ENCODE assay signal across 8 cellular contexts in genomic region chr2:2613279-2614199, GRCh38.
A peak's percentile ranks its signal among the peaks of the same experiment; 100 is the strongest.
DNase-seq lines count a peak whose midpoint lies in the region; ATAC-seq, FAIRE-seq and TF ChIP-seq lines count a peak whose summit lies in the region.

No MANE protein-coding gene starts in this region.

- no peak overlapping the region for H3K27ac Mint-ChIP-seq in immature natural killer cell

- H3K9me3 ChIP-seq in small intestine (ENCODE audit: control insufficient read depth, low read depth) = no peaks in the 10 kb centered on the region

- peaks cover 0 to 4% (median 0%) of the 10 kb centered on the region in 6 donors for H3K9me3 Mint-ChIP-seq in immature natural killer cell

- peaks cover 5 to 6% of the 10 kb centered on the region in 2 donors for H3K4me1 Mint-ChIP-seq in immature natural killer cell

- peak; percentile 100 for ATAC-seq in HG02588 (IDR thresholded peaks at IDR 0.05; ENCODE audit: unreplicated experiment)

- H3K4me3 ChIP-seq in GM12864 (ENCODE audit: low read depth, low read length) (peak overlapping the region; percentile 32), bronchial epithelial cell (ENCODE audit: low read depth, low read length) (peak overlapping the region; percentile 44), small intestine (ENCODE audit: low read depth in 1 of 2, low read length in 2 of 2) (peak overlapping the region in 1 of 2 donors; percentile 40)

- H3K27ac ChIP-seq in VCaP (peak overlapping the region; percentile 65), small intestine (ENCODE audit: low read depth in 1 of 2, low read length in 1 of 2) (peak overlapping the region in 1 of 2 donors; percentile 89)

- H3K36me3 ChIP-seq in bronchial epithelial cell (ENCODE audit: control insufficient read depth, insufficient read depth, low read length) = no peaks in the 10 kb centered on the region
- no peaks in the 10 kb centered on the region for H3K36me3 ChIP-seq in small intestine (ENCODE audit: control insufficient read depth in 2 of 2, insufficient read depth in 2 of 2, low read length in 2 of 2)

- DNase-seq in GM12864 (ENCODE audit: low read depth) (peak; percentile 55), NCI-H1436 treated with DMSO at 0.1 percent for 48 hours (lab: John Stamatoyannopoulos, UW) (peak; percentile 72), bronchial epithelial cell (ENCODE audit: low read depth) (peak; percentile 87), immature natural killer cell (peak; percentile 58 to 67 (median 61)), small intestine (peak; percentile 97), glomerular visceral epithelial cell (ENCODE audit: extremely low spot score) (no peak)

- H3K4me3 Mint-ChIP-seq in immature natural killer cell = peak overlapping the region; percentile 72 to 88 (median 76)

- FAIRE-seq in bronchial epithelial cell (lab: Jason Lieb, UNC) = peak; percentile 32
- no peak for FAIRE-seq in small intestine (lab: Jason Lieb, UNC)

- WGBS in small intestine, 3 donors = 11 to 14% (median 12%) methylated on average over 34 of the region's 34 CpGs

- H3K27me3 ChIP-seq in bronchial epithelial cell (ENCODE audit: control insufficient read depth, insufficient read depth, low read length) = no peaks in the 10 kb centered on the region
- H3K27me3 ChIP-seq in small intestine (ENCODE audit: control insufficient read depth in 2 of 2, insufficient read depth in 2 of 2, low read length in 2 of 2) = peaks cover 0 to under 1% of the 10 kb centered on the region in 2 donors

- peaks cover 0 to 2% of the 10 kb centered on the region in 2 donors for H3K4me1 ChIP-seq in small intestine (ENCODE audit: control insufficient read depth in 2 of 2, insufficient read depth in 1 of 2, low read depth in 1 of 2, low read length in 1 of 2)

- peaks cover 3 to 9% (median 8%) of the 10 kb centered on the region in 3 donors for H3K27me3 Mint-ChIP-seq in immature natural killer cell (ENCODE audit: low read depth in 3 of 3)

- TF ChIP-seq CTCF in GM12864 (IDR thresholded peaks at IDR 0.05; ENCODE audit: low read depth, low read length, missing control alignments) (no peak), VCaP (conservative IDR thresholded peaks at IDR 0.05) (no peak), bronchial epithelial cell (IDR thresholded peaks at IDR 0.05; ENCODE audit: insufficient read depth, low read length, severe bottlenecking) (no peak)

- H3K36me3 Mint-ChIP-seq in immature natural killer cell = no peaks in the 10 kb centered on the region
